15 cellular contexts compared by ENCODE assay signal in genomic region chr7:68770649-68771048, GRCh38.
DNase-seq lines count a peak whose midpoint lies in the region; ATAC-seq, FAIRE-seq and TF ChIP-seq lines count a peak whose summit lies in the region.
"Had no signal": no experiment of that assay in that cellular context is flagged by ENCODE, and none has a peak within 500 bp of the region (broad histone marks: within the 10 kb centered on the region; RNA-seq: fewer than 3 reads in every experiment).

No MANE protein-coding gene starts in this region.

- in situ Hi-C loops in K562 (cut with MboI), result no loop called here

- TF ChIP-seq RAD21 in K562 (CRISPR knock-in tag; conservative IDR thresholded peaks at IDR 0.05 in 1 of 2, IDR thresholded peaks at IDR 0.05 in 1 of 2), result no peak
- no peak for TF ChIP-seq RAD21 in neural cell (conservative IDR thresholded peaks at IDR 0.05)

- no peaks in the 10 kb centered on the region for H3K9me2 ChIP-seq in neural cell (ENCODE audit: insufficient read depth, low read length)

- BruUV-seq in K562 (replicated peaks; lab: Mats Ljungman, UMichigan), result no TSS peak

- POLR2A ChIA-PET in K562 (lab: Yijun Ruan, JAX), result no interaction called here

- no peak for TF ChIP-seq POLR2A in K562 (conservative IDR thresholded peaks at IDR 0.05)

- TF ChIP-seq CTCF in K562 (IDR thresholded peaks at IDR 0.05 in 2 of 3, conservative IDR thresholded peaks at IDR 0.05 in 1 of 3; ENCODE audit: insufficient read depth in 2 of 3, low read depth in 1 of 3, low read length in 3 of 3) (no peak), neural cell (IDR thresholded peaks at IDR 0.05; ENCODE audit: poor library complexity, severe bottlenecking) (no peak)

- WGBS in K562 (ENCODE audit: insufficient coverage, low coverage, missing lambda C conversion rate), result 1% methylated on average over 6 of the region's 6 CpGs

- no peak for TF ChIP-seq EP300 in K562 (IDR thresholded peaks at IDR 0.05; ENCODE audit: low read length)
- TF ChIP-seq EP300 in neural cell (conservative IDR thresholded peaks at IDR 0.05; ENCODE audit: poor library complexity, severe bottlenecking), result peak; percentile 88

- H2AFZ ChIP-seq in K562 (ENCODE audit: low read depth, low read length), result no peak overlapping the region
- no peak overlapping the region for H2AFZ ChIP-seq in neural cell (ENCODE audit: low read depth, low read length)

- no peaks in the 10 kb centered on the region for H4K20me1 ChIP-seq in K562 (replicated peaks; ENCODE audit: control insufficient read depth, insufficient read depth, low read length)
- H4K20me1 ChIP-seq in neural cell (ENCODE audit: insufficient read depth), result no peaks in the 10 kb centered on the region

- H3K4me3 ChIP-seq in K562, result no peak overlapping the region
- H3K4me3 ChIP-seq in neural cell (ENCODE audit: low read length), result no peak overlapping the region
- H3K4me3 ChIP-seq: upper lobe of left lung had no signal

- peak; percentile 38; the same call in 1 of the 3 replicates for ATAC-seq in K562
- ATAC-seq in GM18873 (IDR thresholded peaks at IDR 0.05; ENCODE audit: low FRiP score, unreplicated experiment), result no peak
- ATAC-seq in GM21367 (IDR thresholded peaks at IDR 0.05; ENCODE audit: unreplicated experiment), result no peak
- no peak for ATAC-seq in GM19035 (IDR thresholded peaks at IDR 0.05; ENCODE audit: unreplicated experiment)

- H3K9me1 ChIP-seq in K562 (ENCODE audit: control insufficient read depth, insufficient read depth, low read length), result no peaks in the 10 kb centered on the region

- H3K9me3 ChIP-seq in K562 (replicated peaks; ENCODE audit: control insufficient read depth, insufficient read depth, low read depth, low read length) (no peaks in the 10 kb centered on the region), neural cell (ENCODE audit: low read length) (peaks cover 4% of the 10 kb centered on the region)
- H3K9me3 ChIP-seq: upper lobe of left lung had no signal

- H3K9ac ChIP-seq in K562 (ENCODE audit: insufficient read depth in 1 of 2, low read depth in 2 of 2, low read length in 2 of 2) (no peak overlapping the region), neural cell (ENCODE audit: low read length) (no peak overlapping the region)

- CTCF ChIA-PET in K562 (lab: Yijun Ruan, JAX; ENCODE audit: low intra/inter-chr PET ratio), result no interaction called here

- H3K27me3 ChIP-seq in K562 (ENCODE audit: control insufficient read depth in 2 of 2, insufficient read depth in 2 of 2, low read length in 2 of 2) (peaks cover 2 to 4% of the 10 kb centered on the region in 2 experiments; a peak in 2 of 5 replicates), neural cell (ENCODE audit: insufficient read depth, low read depth, low read length) (no peaks in the 10 kb centered on the region)
- H3K27me3 ChIP-seq: upper lobe of left lung had no signal

- no peak overlapping the region for H3K4me2 ChIP-seq in K562 (ENCODE audit: insufficient read depth, low read length)
- H3K4me2 ChIP-seq in neural cell (ENCODE audit: low read length), result no peak overlapping the region

- H3K36me3 ChIP-seq in K562 (ENCODE audit: control insufficient read depth, insufficient read depth, low read length) (no peaks in the 10 kb centered on the region), neural cell (ENCODE audit: insufficient read depth, low read length) (no peaks in the 10 kb centered on the region)
- H3K36me3 ChIP-seq: upper lobe of left lung had no signal

- no peaks in the 10 kb centered on the region for H3F3A ChIP-seq in neural cell (ENCODE audit: insufficient read depth, low read length, poor library complexity, severe bottlenecking)

- H3K27ac ChIP-seq in K562 (ENCODE audit: extremely low read depth, low read depth, low read length) (no peak overlapping the region), neural cell (ENCODE audit: low read length) (no peak overlapping the region)
- H3K27ac ChIP-seq: upper lobe of left lung had no signal

- intact Hi-C loops in K562 (cut with micrococcal nuclease), result no loop called here

- H3K79me2 ChIP-seq in K562 (ENCODE audit: control insufficient read depth, insufficient read depth, low read length) (no peaks in the 10 kb centered on the region), neural cell (replicated peaks; ENCODE audit: insufficient read depth, low read length) (no peaks in the 10 kb centered on the region)

- peaks cover 0 to 3% of the 10 kb centered on the region in 2 experiments; a peak in 1 of 5 replicates for H3K4me1 ChIP-seq in K562 (replicated peaks in 1 of 2; ENCODE audit: control insufficient read depth in 2 of 2, insufficient read depth in 2 of 2, low read length in 2 of 2)
- H3K4me1 ChIP-seq: upper lobe of left lung had no signal

- FAIRE-seq in K562 (lab: Jason Lieb, UNC), result peak; percentile 29
- FAIRE-seq: astrocyte had no signal

- DNase-seq in GM03348 (ENCODE audit: low spot score) (peak; percentile 27), NCI-H2171 (lab: John Stamatoyannopoulos, UW) (peak; percentile 57), K562 (ENCODE audit: extremely low read depth in 1 of 4, low spot score in 3 of 4) (peak; percentile 17 to 26 (median 19)), AML-193 (lab: John Stamatoyannopoulos, UW) (no peak)
- DNase-seq: activated T-cell treated with anti-CD3 and anti-CD28 coated beads, Interleukin-2, amount 50 U/mL, for 24 hours; effector CD4-positive, alpha-beta T cell; foreskin fibroblast; KG1; kidney glomerular epithelial cell had no signal

TF ChIP-seq in K562, 482 proteins besides CTCF, POLR2A, EP300 and RAD21 (continues in another document):
- no peak for TF ChIP-seq XRCC5 (IDR thresholded peaks at IDR 0.05; ENCODE audit: low read depth, low read length)
- TF ChIP-seq ZNF384 (IDR thresholded peaks at IDR 0.05; ENCODE audit: low read depth, low read length), result no peak
- TF ChIP-seq GTF2F1 (IDR thresholded peaks at IDR 0.05; ENCODE audit: low read depth, low read length), result no peak
- TF ChIP-seq PHB (CRISPR knock-in tag; IDR thresholded peaks at IDR 0.05), result no peak
- TF ChIP-seq PTRF (tag; IDR thresholded peaks at IDR 0.05), result no peak
- TF ChIP-seq ZNF639 (CRISPR knock-in tag; conservative IDR thresholded peaks at IDR 0.05 in 1 of 2, IDR thresholded peaks at IDR 0.05 in 1 of 2), result no peak
- TF ChIP-seq MNT (conservative IDR thresholded peaks at IDR 0.05), result peak in 1 of 2 experiments; percentile 35; a peak in 1 of 4 replicates
- TF ChIP-seq GATA2 (CRISPR knock-in tag; IDR thresholded peaks at IDR 0.05), result no peak

TF ChIP-seq in neural cell, 6 proteins besides CTCF, POLR2A, EP300 and RAD21:
- TF ChIP-seq MXI1 (conservative IDR thresholded peaks at IDR 0.05; ENCODE audit: poor library complexity, severe bottlenecking) (peak; percentile 24), TAF1 (IDR thresholded peaks at IDR 0.05; ENCODE audit: low read depth) (no peak), POLR2AphosphoS5 (IDR thresholded peaks at IDR 0.05) (peak; percentile 93), SMC3 (conservative IDR thresholded peaks at IDR 0.05; ENCODE audit: poor library complexity) (no peak), EZH2 (IDR thresholded peaks at IDR 0.05; ENCODE audit: borderline replicate concordance, insufficient read depth, low read length, poor library complexity, severe bottlenecking) (no peak), REST (IDR thresholded peaks at IDR 0.05; ENCODE audit: borderline replicate concordance) (no peak)

Comparison
In these comparisons a context has a peak if more than half of its experiments do, and no peak if none do; other contexts are left out.
1. DNase-seq: peak in GM03348 (single experiment), NCI-H2171 (single experiment) and K562 (4 of 4); none in AML-193 (0 of 2).